ENCODE assay signal across 2 cellular contexts in genomic region chr1:9822897-9823692, GRCh38.
TF ChIP-seq lines count a peak whose summit lies in the region.

No MANE protein-coding gene starts in this region.

TF ChIP-seq in HEK293, 187 proteins besides CTCF, POLR2A, EP300 and RAD21 (continued from another document and continues in another):
- TF ChIP-seq, protein P1, sequence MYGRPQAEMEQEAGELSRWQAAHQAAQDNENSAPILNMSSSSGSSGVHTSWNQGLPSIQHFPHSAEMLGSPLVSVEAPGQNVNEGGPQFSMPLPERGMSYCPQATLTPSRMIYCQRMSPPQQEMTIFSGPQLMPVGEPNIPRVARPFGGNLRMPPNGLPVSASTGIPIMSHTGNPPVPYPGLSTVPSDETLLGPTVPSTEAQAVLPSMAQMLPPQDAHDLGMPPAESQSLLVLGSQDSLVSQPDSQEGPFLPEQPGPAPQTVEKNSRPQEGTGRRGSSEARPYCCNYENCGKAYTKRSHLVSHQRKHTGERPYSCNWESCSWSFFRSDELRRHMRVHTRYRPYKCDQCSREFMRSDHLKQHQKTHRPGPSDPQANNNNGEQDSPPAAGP (tag by site-specific recombination; IDR thresholded peaks at IDR 0.05), result peak; percentile 39; the same call in 1 of the 2 replicates
- TF ChIP-seq, protein P2, sequence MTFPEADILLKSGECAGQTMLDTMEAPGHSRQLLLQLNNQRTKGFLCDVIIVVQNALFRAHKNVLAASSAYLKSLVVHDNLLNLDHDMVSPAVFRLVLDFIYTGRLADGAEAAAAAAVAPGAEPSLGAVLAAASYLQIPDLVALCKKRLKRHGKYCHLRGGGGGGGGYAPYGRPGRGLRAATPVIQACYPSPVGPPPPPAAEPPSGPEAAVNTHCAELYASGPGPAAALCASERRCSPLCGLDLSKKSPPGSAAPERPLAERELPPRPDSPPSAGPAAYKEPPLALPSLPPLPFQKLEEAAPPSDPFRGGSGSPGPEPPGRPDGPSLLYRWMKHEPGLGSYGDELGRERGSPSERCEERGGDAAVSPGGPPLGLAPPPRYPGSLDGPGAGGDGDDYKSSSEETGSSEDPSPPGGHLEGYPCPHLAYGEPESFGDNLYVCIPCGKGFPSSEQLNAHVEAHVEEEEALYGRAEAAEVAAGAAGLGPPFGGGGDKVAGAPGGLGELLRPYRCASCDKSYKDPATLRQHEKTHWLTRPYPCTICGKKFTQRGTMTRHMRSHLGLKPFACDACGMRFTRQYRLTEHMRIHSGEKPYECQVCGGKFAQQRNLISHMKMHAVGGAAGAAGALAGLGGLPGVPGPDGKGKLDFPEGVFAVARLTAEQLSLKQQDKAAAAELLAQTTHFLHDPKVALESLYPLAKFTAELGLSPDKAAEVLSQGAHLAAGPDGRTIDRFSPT (tag by site-specific recombination; IDR thresholded peaks at IDR 0.05), result no peak
- TF ChIP-seq ZNF600 (tag by site-specific recombination; IDR thresholded peaks at IDR 0.05) (peak; percentile 86), ZEB2 (tag by site-specific recombination; IDR thresholded peaks at IDR 0.05) (0 out of 2 replicates have a peak, but pooled peaks have one; percentile 36), ZBTB17 (tag by site-specific recombination; IDR thresholded peaks at IDR 0.05) (0 out of 2 replicates have a peak, but pooled peaks have one; percentile 29), ZFHX2 (tag by site-specific recombination; conservative IDR thresholded peaks at IDR 0.05) (peak; percentile 59), ZNF768 (tag by site-specific recombination; IDR thresholded peaks at IDR 0.05) (no peak; the same call in 1 of the 2 replicates), WT1 (tag by site-specific recombination; IDR thresholded peaks at IDR 0.05) (peak; percentile 40; the same call in 1 of the 2 replicates), ZNF404 (tag by site-specific recombination; IDR thresholded peaks at IDR 0.05) (no peak), ZNF335 (tag by site-specific recombination; conservative IDR thresholded peaks at IDR 0.05) (peak; percentile 52; the same call in 1 of the 2 replicates), ZSCAN4 (tag by site-specific recombination; IDR thresholded peaks at IDR 0.05) (0 out of 2 replicates have a peak, but pooled peaks have one; percentile 32), EGR2 (tag by site-specific recombination; IDR thresholded peaks at IDR 0.05; ENCODE audit: low read depth) (peak; percentile 54; the same call in 1 of the 2 replicates), GLIS1 (tag by site-specific recombination; IDR thresholded peaks at IDR 0.05) (0 out of 2 replicates have a peak, but pooled peaks have one; percentile 17), KLF9 (tag by site-specific recombination; IDR thresholded peaks at IDR 0.05; ENCODE audit: low read depth) (peak; percentile 37; the same call in 1 of the 2 replicates)
- TF ChIP-seq, protein P3, sequence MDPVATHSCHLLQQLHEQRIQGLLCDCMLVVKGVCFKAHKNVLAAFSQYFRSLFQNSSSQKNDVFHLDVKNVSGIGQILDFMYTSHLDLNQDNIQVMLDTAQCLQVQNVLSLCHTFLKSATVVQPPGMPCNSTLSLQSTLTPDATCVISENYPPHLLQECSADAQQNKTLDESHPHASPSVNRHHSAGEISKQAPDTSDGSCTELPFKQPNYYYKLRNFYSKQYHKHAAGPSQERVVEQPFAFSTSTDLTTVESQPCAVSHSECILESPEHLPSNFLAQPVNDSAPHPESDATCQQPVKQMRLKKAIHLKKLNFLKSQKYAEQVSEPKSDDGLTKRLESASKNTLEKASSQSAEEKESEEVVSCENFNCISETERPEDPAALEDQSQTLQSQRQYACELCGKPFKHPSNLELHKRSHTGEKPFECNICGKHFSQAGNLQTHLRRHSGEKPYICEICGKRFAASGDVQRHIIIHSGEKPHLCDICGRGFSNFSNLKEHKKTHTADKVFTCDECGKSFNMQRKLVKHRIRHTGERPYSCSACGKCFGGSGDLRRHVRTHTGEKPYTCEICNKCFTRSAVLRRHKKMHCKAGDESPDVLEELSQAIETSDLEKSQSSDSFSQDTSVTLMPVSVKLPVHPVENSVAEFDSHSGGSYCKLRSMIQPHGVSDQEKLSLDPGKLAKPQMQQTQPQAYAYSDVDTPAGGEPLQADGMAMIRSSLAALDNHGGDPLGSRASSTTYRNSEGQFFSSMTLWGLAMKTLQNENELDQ (tag by site-specific recombination; IDR thresholded peaks at IDR 0.05; ENCODE audit: low read depth), result no peak
- TF ChIP-seq, protein P4, sequence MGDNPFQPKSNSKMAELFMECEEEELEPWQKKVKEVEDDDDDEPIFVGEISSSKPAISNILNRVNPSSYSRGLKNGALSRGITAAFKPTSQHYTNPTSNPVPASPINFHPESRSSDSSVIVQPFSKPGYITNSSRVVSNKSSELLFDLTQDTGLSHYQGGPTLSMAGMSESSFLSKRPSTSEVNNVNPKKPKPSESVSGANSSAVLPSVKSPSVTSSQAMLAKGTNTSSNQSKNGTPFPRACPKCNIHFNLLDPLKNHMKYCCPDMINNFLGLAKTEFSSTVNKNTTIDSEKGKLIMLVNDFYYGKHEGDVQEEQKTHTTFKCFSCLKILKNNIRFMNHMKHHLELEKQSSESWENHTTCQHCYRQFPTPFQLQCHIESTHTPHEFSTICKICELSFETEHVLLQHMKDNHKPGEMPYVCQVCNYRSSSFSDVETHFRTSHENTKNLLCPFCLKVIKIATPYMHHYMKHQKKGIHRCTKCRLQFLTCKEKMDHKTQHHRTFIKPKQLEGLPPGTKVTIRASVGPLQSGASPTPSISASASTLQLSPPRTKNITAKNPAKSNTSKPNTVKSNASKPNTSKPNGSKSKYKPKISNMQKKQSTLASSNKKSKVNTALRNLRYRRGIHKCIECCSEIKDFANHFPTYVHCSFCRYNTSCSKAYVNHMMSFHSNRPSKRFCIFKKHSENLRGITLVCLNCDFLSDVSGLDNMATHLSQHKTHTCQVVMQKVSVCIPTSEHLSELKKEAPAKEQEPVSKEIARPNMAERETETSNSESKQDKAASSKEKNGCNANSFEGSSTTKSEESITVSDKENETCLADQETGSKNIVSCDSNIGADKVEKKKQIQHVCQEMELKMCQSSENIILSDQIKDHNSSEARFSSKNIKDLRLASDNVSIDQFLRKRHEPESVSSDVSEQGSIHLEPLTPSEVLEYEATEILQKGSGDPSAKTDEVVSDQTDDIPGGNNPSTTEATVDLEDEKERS (tag by site-specific recombination; IDR thresholded peaks at IDR 0.05), result no peak

TF ChIP-seq in liver, 16 proteins besides CTCF, POLR2A, EP300 and RAD21 (continued from another document):
- TF ChIP-seq, protein P5, sequence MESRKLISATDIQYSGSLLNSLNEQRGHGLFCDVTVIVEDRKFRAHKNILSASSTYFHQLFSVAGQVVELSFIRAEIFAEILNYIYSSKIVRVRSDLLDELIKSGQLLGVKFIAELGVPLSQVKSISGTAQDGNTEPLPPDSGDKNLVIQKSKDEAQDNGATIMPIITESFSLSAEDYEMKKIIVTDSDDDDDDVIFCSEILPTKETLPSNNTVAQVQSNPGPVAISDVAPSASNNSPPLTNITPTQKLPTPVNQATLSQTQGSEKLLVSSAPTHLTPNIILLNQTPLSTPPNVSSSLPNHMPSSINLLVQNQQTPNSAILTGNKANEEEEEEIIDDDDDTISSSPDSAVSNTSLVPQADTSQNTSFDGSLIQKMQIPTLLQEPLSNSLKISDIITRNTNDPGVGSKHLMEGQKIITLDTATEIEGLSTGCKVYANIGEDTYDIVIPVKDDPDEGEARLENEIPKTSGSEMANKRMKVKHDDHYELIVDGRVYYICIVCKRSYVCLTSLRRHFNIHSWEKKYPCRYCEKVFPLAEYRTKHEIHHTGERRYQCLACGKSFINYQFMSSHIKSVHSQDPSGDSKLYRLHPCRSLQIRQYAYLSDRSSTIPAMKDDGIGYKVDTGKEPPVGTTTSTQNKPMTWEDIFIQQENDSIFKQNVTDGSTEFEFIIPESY (IDR thresholded peaks at IDR 0.05), result no peak
- TF ChIP-seq GABPA (IDR thresholded peaks at IDR 0.05 in 1 of 2, conservative IDR thresholded peaks at IDR 0.05 in 1 of 2), result no peak
TF ChIP-seq in liver: peak in this region for 0.
